ENCODE assay signal across 23 cellular contexts in genomic region chr4:151427268-151427667, GRCh38. TPM values are rescaled to one million over a fixed set of nuclear protein-coding genes. Genes with fewer than 3 reads are reported as not detected.
"Had no signal": no experiment of that assay in that cellular context is flagged by ENCODE, and none has a peak within 500 bp of the region (broad histone marks: within the 10 kb centered on the region; RNA-seq: fewer than 3 reads in every experiment).

No MANE protein-coding gene starts in this region.

- H3K4me1 ChIP-seq: ascending aorta had no signal

- H3K27ac ChIP-seq: ascending aorta, body of pancreas had no signal

- H3K9me3 Mint-ChIP-seq: activated B cell treated with CpG ODN at 0.5 μM for 24 hours; activated CD4-positive, alpha-beta T cell treated with anti-CD3 and anti-CD28 coated beads, Interleukin-2, amount 10 ng/mL, durations not matched to agents 24 days and 14 days; activated naive CD4-positive, alpha-beta T cell treated with anti-CD3 and anti-CD28 coated beads, Interleukin-2, amount 50 U/mL, for 24 hours; activated T-cell treated with anti-CD3 and anti-CD28 coated beads, Interleukin-2, amount 50 U/mL, for 24 hours; activated T-helper 1 cell treated with anti-CD3 and anti-CD28 coated beads, Interleukin-12 subunit alpha, Interleukin-12 subunit beta, Interleukin-2, Interleukin-4 antibody, amounts not matched to agents 30 ng/mL and 10 ng/mL and 1 ng/mL, durations not matched to agents 14 hours and 24 hours and 36 hours; T-helper 1 cell treated with Interleukin-12 subunit alpha and Interleukin-12 subunit beta and Interleukin-4 antibody, amounts not matched to agents 30 μg/mL and 1 μg/mL, for 36 hours had no signal

- H3K36me3 Mint-ChIP-seq: activated CD8-positive, alpha-beta memory T cell treated with anti-CD3 and anti-CD28 coated beads, Interleukin-2, amount 10 ng/mL, durations not matched to agents 7 days and 5 days; activated naive CD4-positive, alpha-beta T cell treated with anti-CD3 and anti-CD28 coated beads, Interleukin-2, amount 50 U/mL, for 24 hours had no signal

- H3K4me1 Mint-ChIP-seq: activated B cell treated with CpG ODN at 0.5 μM for 24 hours; activated naive CD4-positive, alpha-beta T cell treated with anti-CD3 and anti-CD28 coated beads, Interleukin-2, amount 50 U/mL, for 24 hours had no signal

- H3K4me3 Mint-ChIP-seq: activated B cell treated with CpG ODN at 0.5 μM for 24 hours; activated CD4-positive, alpha-beta T cell treated with anti-CD3 and anti-CD28 coated beads, Interleukin-2, amount 10 ng/mL, durations not matched to agents 24 days and 14 days; activated CD8-positive, alpha-beta memory T cell treated with anti-CD3 and anti-CD28 coated beads, Interleukin-2, amount 10 ng/mL, durations not matched to agents 7 days and 5 days; activated naive CD4-positive, alpha-beta T cell treated with anti-CD3 and anti-CD28 coated beads, Interleukin-2, amount 50 U/mL, for 24 hours; activated T-cell treated with anti-CD3 and anti-CD28 coated beads, Interleukin-2, amount 50 U/mL, for 24 hours; activated T-helper 1 cell treated with anti-CD3 and anti-CD28 coated beads, Interleukin-12 subunit alpha, Interleukin-12 subunit beta, Interleukin-2, Interleukin-4 antibody, amounts not matched to agents 30 ng/mL and 10 ng/mL and 1 ng/mL, durations not matched to agents 14 hours and 24 hours and 36 hours; T-helper 1 cell treated with Interleukin-12 subunit alpha and Interleukin-12 subunit beta and Interleukin-4 antibody, amounts not matched to agents 30 μg/mL and 1 μg/mL, for 36 hours had no signal

- DNase-seq: activated B cell treated with CpG ODN at 0.5 μM for 24 hours; activated CD4-positive, alpha-beta T cell treated with anti-CD3 and anti-CD28 coated beads for 1 hour; activated CD4-positive, alpha-beta T cell treated with anti-CD3 and anti-CD28 coated beads, Interleukin-2, amount 10 ng/mL, durations not matched to agents 24 days and 14 days; activated CD4-positive, alpha-beta T cell treated with anti-CD3 and anti-CD28 coated beads, Interleukin-2, amount 50 U/mL, for 48 hours; activated CD8-positive, alpha-beta memory T cell treated with anti-CD3 and anti-CD28 coated beads, Interleukin-2, amount 10 ng/mL, durations not matched to agents 7 days and 5 days; activated effector memory CD4-positive, alpha-beta T cell treated with Interleukin-2 at 50 U/mL for 16 hours; activated naive CD4-positive, alpha-beta T cell; activated T-cell treated with anti-CD3 and anti-CD28 coated beads, Interleukin-2, amount 50 U/mL, for 24 hours; body of pancreas; Kasumi-1; NCI-H1092; NCI-H1930; NCI-H2171; NCI-H2227 treated with DMSO at 0.1 percent for 48 hours; NCI-H446 treated with DMSO at 0.1 percent for 48 hours; NCI-H524 treated with DMSO at 0.1 percent for 48 hours; NCI-H748 treated with DMSO at 0.1 percent for 48 hours; PC-3; SHP77 treated with DMSO at 0.1 percent for 48 hours had no signal

- H3K36me3 ChIP-seq: ascending aorta had no signal

- H3K4me3 ChIP-seq: ascending aorta, body of pancreas had no signal

- H3K27me3 ChIP-seq: ascending aorta, body of pancreas had no signal

- ATAC-seq: activated CD8-positive, alpha-beta memory T cell treated with anti-CD3 and anti-CD28 coated beads, Interleukin-2, amount 10 ng/mL, durations not matched to agents 7 days and 5 days; body of pancreas; PC-3 had no signal

- H3K27ac Mint-ChIP-seq: activated B cell treated with CpG ODN at 0.5 μM for 24 hours; activated CD4-positive, alpha-beta T cell treated with anti-CD3 and anti-CD28 coated beads, Interleukin-2, amount 10 ng/mL, durations not matched to agents 24 days and 14 days; activated CD8-positive, alpha-beta memory T cell treated with anti-CD3 and anti-CD28 coated beads, Interleukin-2, amount 10 ng/mL, durations not matched to agents 7 days and 5 days; activated naive CD4-positive, alpha-beta T cell treated with anti-CD3 and anti-CD28 coated beads, Interleukin-2, amount 50 U/mL, for 24 hours; activated T-cell treated with anti-CD3 and anti-CD28 coated beads, Interleukin-2, amount 50 U/mL, for 24 hours; activated T-helper 1 cell treated with anti-CD3 and anti-CD28 coated beads, Interleukin-12 subunit alpha, Interleukin-12 subunit beta, Interleukin-2, Interleukin-4 antibody, amounts not matched to agents 30 ng/mL and 10 ng/mL and 1 ng/mL, durations not matched to agents 14 hours and 24 hours and 36 hours; T-helper 1 cell treated with Interleukin-12 subunit alpha and Interleukin-12 subunit beta and Interleukin-4 antibody, amounts not matched to agents 30 μg/mL and 1 μg/mL, for 36 hours had no signal

- H3K9me3 ChIP-seq: ascending aorta, body of pancreas had no signal

RNA-seq across cellular contexts. Expression of gene FHIP1A, which starts 18.3 kb away (rescaled TPM):
- total RNA-seq: activated CD4-positive, alpha-beta T cell treated with anti-CD3 and anti-CD28 coated beads, Interleukin-2, amount 10 ng/mL, durations not matched to agents 24 days and 14 days; activated CD8-positive, alpha-beta memory T cell treated with anti-CD3 and anti-CD28 coated beads, Interleukin-2, amount 10 ng/mL, durations not matched to agents 7 days and 5 days; activated T-helper 1 cell treated with anti-CD3 and anti-CD28 coated beads, Interleukin-12 subunit alpha, Interleukin-12 subunit beta, Interleukin-2, Interleukin-4 antibody, amounts not matched to agents 30 ng/mL and 10 ng/mL and 1 ng/mL, durations not matched to agents 14 hours and 24 hours and 36 hours; ascending aorta had no signal
